Comparison of ENCODE assay signal across 1 cellular context in genomic region chr2:212929116-212929515, GRCh38.
A peak's percentile ranks its signal among the peaks of the same experiment; 100 is the strongest.
TF ChIP-seq lines count a peak whose summit lies in the region.

No MANE protein-coding gene starts in this region.

TF ChIP-seq in GM12878, 131 proteins besides CTCF, POLR2A, EP300 and RAD21 (continued from another document):
- TF ChIP-seq POLR2AphosphoS2 (IDR thresholded peaks at IDR 0.05; ENCODE audit: low read depth, low read length) (no peak), JUNB (IDR thresholded peaks at IDR 0.05) (peak; percentile 83), NFIC (IDR thresholded peaks at IDR 0.05; ENCODE audit: low read depth, low read length) (peak; percentile 61; the same call in 1 of the 2 replicates), RUNX3 (IDR thresholded peaks at IDR 0.05; ENCODE audit: low read length) (peak; percentile 20; the same call in 1 of the 2 replicates), LARP7 (IDR thresholded peaks at IDR 0.05) (no peak), MYB (IDR thresholded peaks at IDR 0.05; ENCODE audit: borderline replicate concordance, low read depth, low read length) (no peak), RELA (IDR thresholded peaks at IDR 0.05; ENCODE audit: borderline replicate concordance, partially characterized antibody) (no peak), GABPA (IDR thresholded peaks at IDR 0.05; ENCODE audit: low read depth) (peak; percentile 23; the same call in 1 of the 2 replicates), CBFB (IDR thresholded peaks at IDR 0.05; ENCODE audit: low read depth) (no peak), ATF7 (IDR thresholded peaks at IDR 0.05; ENCODE audit: low read depth) (peak; percentile 32; the same call in 1 of the 2 replicates), BACH1 (IDR thresholded peaks at IDR 0.05; ENCODE audit: borderline replicate concordance) (no peak), KAT2A (conservative IDR thresholded peaks at IDR 0.05; ENCODE audit: control insufficient read depth, low read depth, low read length) (no peak), ZNF687 (IDR thresholded peaks at IDR 0.05) (no peak)
